8 cellular contexts compared by ENCODE assay signal in the genomic region with DNA sequence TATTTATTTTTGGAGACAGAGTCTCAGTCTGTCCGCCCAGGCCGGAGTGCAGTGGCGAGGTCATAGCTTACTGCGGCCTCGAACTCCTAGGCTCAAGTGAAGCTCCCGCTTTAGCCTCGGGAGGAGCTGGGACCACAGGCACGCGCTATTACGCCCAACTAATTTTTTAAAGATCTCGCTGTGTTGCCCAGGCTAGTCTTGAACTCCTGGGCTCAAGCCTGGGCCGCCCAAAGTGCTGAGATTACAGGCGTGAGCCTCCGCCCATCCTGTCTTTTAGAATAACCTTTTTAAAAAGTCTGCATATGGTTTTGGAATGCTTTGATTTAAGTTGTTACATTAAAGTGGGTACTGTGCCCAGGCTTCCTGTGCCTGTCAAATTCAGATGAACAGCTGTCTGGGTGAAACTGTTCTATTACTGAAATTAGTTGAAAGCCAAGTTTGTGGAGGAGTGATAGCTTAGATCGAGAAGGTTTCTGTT. TPM values are rescaled to one million over a fixed set of nuclear protein-coding genes. Genes with fewer than 3 reads are reported as not detected.
DNase-seq lines count a peak whose midpoint lies in the region; ATAC-seq and TF ChIP-seq lines count a peak whose summit lies in the region.

No MANE protein-coding gene starts in this region.

- H3K4me3 Mint-ChIP-seq in endothelial cell (ENCODE audit: unreplicated experiment) (peak overlapping the region; percentile 100), neural crest cell (peak overlapping the region; percentile 97)

- H3K36me3 Mint-ChIP-seq in endothelial cell (ENCODE audit: low read depth, unreplicated experiment) (no peaks in the 10 kb centered on the region), neural crest cell (ENCODE audit: low read depth) (peaks cover 2% of the 10 kb centered on the region)

- DNase-seq in WERI-Rb-1 (no peak), endothelial cell (ENCODE audit: low spot score) (no peak), neural crest cell (ENCODE audit: low read depth, low spot score) (no peak), cortex of kidney (lab: John Stamatoyannopoulos, UW) (no peak), ecto neural progenitor cell (ENCODE audit: low spot score) (no peak)

- ATAC-seq in GM18909 (IDR thresholded peaks at IDR 0.05; ENCODE audit: poor library complexity, unreplicated experiment) (peak; percentile 43), HG03025 (IDR thresholded peaks at IDR 0.05; ENCODE audit: low FRiP score, unreplicated experiment) (peak; percentile 24), GM18519 (IDR thresholded peaks at IDR 0.05; ENCODE audit: low FRiP score, unreplicated experiment) (no peak)

- H3K27ac ChIP-seq in WERI-Rb-1: peak overlapping the region; percentile 86

- H3K27me3 ChIP-seq in WERI-Rb-1 (ENCODE audit: insufficient read depth, low read depth, severe bottlenecking): no peaks in the 10 kb centered on the region

- no peaks in the 10 kb centered on the region for H3K9me3 ChIP-seq in WERI-Rb-1 (ENCODE audit: severe bottlenecking)

- H3K27me3 Mint-ChIP-seq in endothelial cell (ENCODE audit: unreplicated experiment): peaks cover 8% of the 10 kb centered on the region
- no peaks in the 10 kb centered on the region for H3K27me3 Mint-ChIP-seq in neural crest cell (ENCODE audit: low read depth)

- peaks cover 29% of the 10 kb centered on the region for H3K36me3 ChIP-seq in WERI-Rb-1

- H3K27ac Mint-ChIP-seq in endothelial cell (ENCODE audit: unreplicated experiment): peak overlapping the region; percentile 99
- H3K27ac Mint-ChIP-seq in neural crest cell (ENCODE audit: unreplicated experiment): peak overlapping the region; percentile 99

- H3K4me1 Mint-ChIP-seq in endothelial cell (ENCODE audit: unreplicated experiment) (peaks cover 38% of the 10 kb centered on the region), neural crest cell (peaks cover 26% of the 10 kb centered on the region)

- H3K4me3 ChIP-seq in WERI-Rb-1 (ENCODE audit: low read depth, low read length): peak overlapping the region; percentile 73

- TF ChIP-seq CTCF in WERI-Rb-1 (IDR thresholded peaks at IDR 0.05; ENCODE audit: low read depth, low read length) (no peak), endothelial cell (IDR thresholded peaks at IDR 0.05; ENCODE audit: unreplicated experiment) (no peak), neural crest cell (conservative IDR thresholded peaks at IDR 0.05) (no peak)

- H3K9me3 Mint-ChIP-seq in endothelial cell (ENCODE audit: unreplicated experiment) (no peaks in the 10 kb centered on the region), neural crest cell (no peaks in the 10 kb centered on the region)

RNA-seq across cellular contexts. Expression of a gene that starts 0.9 kb away (rescaled TPM):
- 28.0 TPM for total RNA-seq in endothelial cell (ENCODE audit: unreplicated experiment)
- total RNA-seq in neural crest cell: 30.7 and 32.0 TPM in 2 replicates

RNA-seq across cellular contexts. Expression of a gene that starts 5.8 kb away (rescaled TPM):
- total RNA-seq in endothelial cell (ENCODE audit: unreplicated experiment) (not detected), neural crest cell (not detected in 2 replicates)
